ENCODE assay signal across 21 cellular contexts in genomic region chr6:104705916-104706442, GRCh38.
DNase-seq lines count a peak whose midpoint lies in the region; TF ChIP-seq lines count a peak whose summit lies in the region.
"Had no signal": no experiment of that assay in that cellular context is flagged by ENCODE, and none has a peak within 500 bp of the region (broad histone marks: within the 10 kb centered on the region; RNA-seq: fewer than 3 reads in every experiment).

No MANE protein-coding gene starts in this region.

- intact Hi-C loops in A673 (cut with micrococcal nuclease; ENCODE audit: unreplicated experiment) = no loop called here

- H3F3A ChIP-seq in Loucy (ENCODE audit: low read depth) = peaks cover 11% of the 10 kb centered on the region; the same call in 1 of the 2 replicates

- in situ Hi-C loops in ACHN (cut with HindIII; ENCODE audit: low pct_ligation_motif_present, low pct_unique_long_range_greater_than_20kb, low sequenced_read_pairs) = no loop called here

- POLR2A ChIA-PET in A673 (lab: Charles Lee; ENCODE audit: low non-redundant PET) = no interaction called here

- no peaks in the 10 kb centered on the region for H3K9me3 Mint-ChIP-seq in endothelial cell (ENCODE audit: unreplicated experiment)
- H3K9me3 Mint-ChIP-seq: CD8-positive, alpha-beta T cell; memory B cell; nephron; stimulated activated naive CD8-positive, alpha-beta T cell treated with anti-CD3 and anti-CD28 coated beads, Interleukin-15, amount 100 ng/mL, for 72 hours had no signal

- H3K27ac Mint-ChIP-seq in endothelial cell (ENCODE audit: unreplicated experiment) = peak overlapping the region; percentile 99
- H3K27ac Mint-ChIP-seq: CD8-positive, alpha-beta T cell; memory B cell had no signal

- peak overlapping the region; percentile 90 for H3K4me2 ChIP-seq in Loucy (ENCODE audit: low read depth, low read length, poor library complexity, severe bottlenecking)

- H3K79me2 ChIP-seq in Loucy (ENCODE audit: insufficient read depth, low read length) = no peaks in the 10 kb centered on the region

- H3K9me2 ChIP-seq in Loucy (replicated peaks; ENCODE audit: low read depth, low read length) = no peaks in the 10 kb centered on the region

- H3K9me3 ChIP-seq in A673 (ENCODE audit: low read depth, low read length, poor library complexity, severe bottlenecking) (no peaks in the 10 kb centered on the region), Loucy (ENCODE audit: insufficient read depth, low read depth, low read length) (no peaks in the 10 kb centered on the region), neutrophil (no peaks in the 10 kb centered on the region)

- peaks cover 6% of the 10 kb centered on the region for H3K27me3 Mint-ChIP-seq in endothelial cell (ENCODE audit: unreplicated experiment)
- H3K27me3 Mint-ChIP-seq: memory B cell; stimulated activated naive CD8-positive, alpha-beta T cell treated with anti-CD3 and anti-CD28 coated beads, Interleukin-15, amount 100 ng/mL, for 72 hours had no signal

- H3K4me1 ChIP-seq in A673 (ENCODE audit: insufficient read depth, low read length, poor library complexity, severe bottlenecking) (peaks cover 49% of the 10 kb centered on the region), Loucy (ENCODE audit: insufficient read depth, low read length, poor library complexity, severe bottlenecking) (peaks cover 58% of the 10 kb centered on the region), neutrophil (ENCODE audit: control insufficient read depth in 1 of 2, insufficient read depth in 1 of 2, low read depth in 1 of 2, low read length in 1 of 2) (peaks cover 73 to 81% of the 10 kb centered on the region in 2 experiments)

- CTCF ChIA-PET in A673 (lab: Charles Lee) = no interaction called here

- peaks cover 75% of the 10 kb centered on the region for H3K4me1 Mint-ChIP-seq in endothelial cell (ENCODE audit: unreplicated experiment)

- no peak for TF ChIP-seq CTCF in A673 (conservative IDR thresholded peaks at IDR 0.05; ENCODE audit: low read depth, low read length)
- no peak for TF ChIP-seq CTCF in Loucy (conservative IDR thresholded peaks at IDR 0.05; ENCODE audit: low read length)
- no peak for TF ChIP-seq CTCF in endothelial cell (IDR thresholded peaks at IDR 0.05; ENCODE audit: unreplicated experiment)
- TF ChIP-seq CTCF in neutrophil (IDR thresholded peaks at IDR 0.05) = no peak

- no peak overlapping the region for H3K4me3 ChIP-seq in A673 (ENCODE audit: low read depth, low read length, poor library complexity, severe bottlenecking)
- H3K4me3 ChIP-seq in Loucy (ENCODE audit: low read length, poor library complexity, severe bottlenecking) = peak overlapping the region; percentile 69
- H3K4me3 ChIP-seq in neutrophil (ENCODE audit: low read depth in 1 of 2, low read length in 1 of 2) = peak overlapping the region in 1 of 2 experiments; percentile 39
- H3K4me3 ChIP-seq: K562 had no signal

- H3K27ac ChIP-seq in A673 (ENCODE audit: low read depth, low read length, poor library complexity, severe bottlenecking) (peak overlapping the region; percentile 66), neutrophil (peak overlapping the region; percentile 90)

- no peaks in the 10 kb centered on the region for H3K27me3 ChIP-seq in A673 (replicated peaks; ENCODE audit: insufficient read depth, low read depth, low read length, poor library complexity)
- no peaks in the 10 kb centered on the region for H3K27me3 ChIP-seq in Loucy (ENCODE audit: insufficient read depth, low read length, poor library complexity, severe bottlenecking)
- no peaks in the 10 kb centered on the region for H3K27me3 ChIP-seq in neutrophil

- DNase-seq in A673 (ENCODE audit: low spot score) = no peak
- no peak for DNase-seq in endothelial cell (ENCODE audit: low spot score)
- no peak for DNase-seq in SK-N-DZ (ENCODE audit: low spot score)
- DNase-seq in ACHN = no peak
- no peak for DNase-seq in NCI-H187 (lab: John Stamatoyannopoulos, UW)
- DNase-seq in NCI-H1105 treated with DMSO at 0.1 percent for 48 hours (lab: John Stamatoyannopoulos, UW) = no peak
- DNase-seq: activated CD4-positive, alpha-beta T cell treated with anti-CD3 and anti-CD28 coated beads for 1 hour; activated CD8-positive, alpha-beta memory T cell treated with anti-CD3 and anti-CD28 coated beads, Interleukin-2, amount 50 U/mL, for 4 hours; activated effector memory CD4-positive, alpha-beta T cell treated with anti-CD3 and anti-CD28 coated beads, Interleukin-2, amount 50 U/mL, for 16 hours; amniotic stem cell; CD8-positive, alpha-beta T cell; islet precursor cell; NCI-H510A treated with DMSO at 0.1 percent for 48 hours; RPMI8226; stimulated activated CD4-positive, alpha-beta T cell treated with anti-CD3 and anti-CD28 coated beads, Interleukin-2, amount 100 ng/mL, for 24 hours; stimulated activated naive CD8-positive, alpha-beta T cell treated with anti-CD3 and anti-CD28 coated beads, Interleukin-15, amount 100 ng/mL, for 72 hours had no signal

- H3K36me3 ChIP-seq in A673 (ENCODE audit: insufficient read depth, low read length, poor library complexity, severe bottlenecking) = no peaks in the 10 kb centered on the region
- H3K36me3 ChIP-seq in Loucy (ENCODE audit: insufficient read depth, low read length) = no peaks in the 10 kb centered on the region; the same call in 1 of the 2 replicates
- no peaks in the 10 kb centered on the region for H3K36me3 ChIP-seq in neutrophil

- peaks cover 5% of the 10 kb centered on the region for H3K36me3 Mint-ChIP-seq in endothelial cell (ENCODE audit: low read depth, unreplicated experiment)
- H3K36me3 Mint-ChIP-seq: CD8-positive, alpha-beta T cell; memory B cell had no signal

- no TSS peak for BruUV-seq in A673 (replicated peaks; lab: Mats Ljungman, UMichigan)

- no peak overlapping the region for H2AFZ ChIP-seq in Loucy (ENCODE audit: low read length)

- no peaks in the 10 kb centered on the region for H4K20me1 ChIP-seq in Loucy (ENCODE audit: insufficient read depth, low read length, poor library complexity, severe bottlenecking)

- H3K9ac ChIP-seq in Loucy (ENCODE audit: low read depth, low read length, poor library complexity, severe bottlenecking) = peak overlapping the region; percentile 68

- H3K4me3 Mint-ChIP-seq in endothelial cell (ENCODE audit: unreplicated experiment) = no peak overlapping the region
- H3K4me3 Mint-ChIP-seq: memory B cell; nephron; stimulated activated naive CD8-positive, alpha-beta T cell treated with anti-CD3 and anti-CD28 coated beads, Interleukin-15, amount 100 ng/mL, for 72 hours had no signal
